Comparison of ENCODE assay signal across 37 cellular contexts in genomic region chr2:42486145-42486906, GRCh38. TPM values are rescaled to one million over a fixed set of nuclear protein-coding genes. Genes with fewer than 3 reads are reported as not detected.
"Had no signal": no experiment of that assay in that cellular context is flagged by ENCODE, and none has a peak within 500 bp of the region (broad histone marks: within the 10 kb centered on the region; RNA-seq: fewer than 3 reads in every experiment).

No MANE protein-coding gene starts in this region.

- H3K4me2 ChIP-seq: KMS-11, SK-N-SH had no signal

- H3K36me3 Mint-ChIP-seq: activated CD8-positive, alpha-beta memory T cell treated with anti-CD3 and anti-CD28 coated beads, Interleukin-2, amount 10 ng/mL, durations not matched to agents 7 days and 5 days; activated naive CD8-positive, alpha-beta T cell treated with anti-CD3 and anti-CD28 coated beads for 36 hours had no signal

- H3K27ac Mint-ChIP-seq: activated CD4-positive, alpha-beta memory T cell treated with anti-CD3 and anti-CD28 coated beads, Interleukin-2, amount 10 ng/mL, durations not matched to agents 7 days and 5 days; activated CD8-positive, alpha-beta memory T cell treated with anti-CD3 and anti-CD28 coated beads, Interleukin-2, amount 10 ng/mL, durations not matched to agents 7 days and 5 days; activated naive CD8-positive, alpha-beta T cell treated with anti-CD3 and anti-CD28 coated beads for 36 hours; activated T-helper 17 cell treated with anti-CD3 and anti-CD28 coated beads, Interleukin-2, amount 50 U/mL, for 72 hours; T-helper 1 cell treated with Interleukin-12 subunit alpha and Interleukin-12 subunit beta and Interleukin-4 antibody, amounts not matched to agents 30 μg/mL and 1 μg/mL, for 36 hours; T-helper 2 cell treated with Interferon-gamma antibody and Interleukin-4, amounts not matched to agents 5 μg/mL and 100 μg/mL, for 36 hours had no signal

- H3K4me3 Mint-ChIP-seq: activated CD4-positive, alpha-beta memory T cell treated with anti-CD3 and anti-CD28 coated beads, Interleukin-2, amount 10 ng/mL, durations not matched to agents 7 days and 5 days; activated CD8-positive, alpha-beta memory T cell treated with anti-CD3 and anti-CD28 coated beads, Interleukin-2, amount 10 ng/mL, durations not matched to agents 7 days and 5 days; activated naive CD8-positive, alpha-beta T cell treated with anti-CD3 and anti-CD28 coated beads for 36 hours; activated T-helper 17 cell treated with anti-CD3 and anti-CD28 coated beads, Interleukin-2, amount 50 U/mL, for 72 hours; T-helper 1 cell treated with Interleukin-12 subunit alpha and Interleukin-12 subunit beta and Interleukin-4 antibody, amounts not matched to agents 30 μg/mL and 1 μg/mL, for 36 hours; T-helper 2 cell treated with Interferon-gamma antibody and Interleukin-4, amounts not matched to agents 5 μg/mL and 100 μg/mL, for 36 hours had no signal

- DNase-seq: activated CD4-positive, alpha-beta memory T cell treated with anti-CD3 and anti-CD28 coated beads, Interleukin-2, amount 10 ng/mL, durations not matched to agents 7 days and 5 days; activated CD4-positive, alpha-beta T cell treated with anti-CD3 and anti-CD28 coated beads for 1 hour; activated CD4-positive, alpha-beta T cell treated with anti-CD3 and anti-CD28 coated beads for 48 hours; activated CD4-positive, CD25-positive, alpha-beta regulatory T cell; activated CD8-positive, alpha-beta memory T cell treated with anti-CD3 and anti-CD28 coated beads for 24 hours; activated CD8-positive, alpha-beta memory T cell treated with anti-CD3 and anti-CD28 coated beads, Interleukin-2, amount 10 ng/mL, durations not matched to agents 7 days and 5 days; activated CD8-positive, alpha-beta memory T cell treated with anti-CD3 and anti-CD28 coated beads, Interleukin-2, amount 50 U/mL, for 48 hours; activated effector memory CD4-positive, alpha-beta T cell treated with anti-CD3 and anti-CD28 coated beads, Interleukin-2, amount 50 U/mL, for 16 hours; activated naive CD4-positive, alpha-beta T cell; activated naive CD4-positive, alpha-beta T cell treated with anti-CD3 and anti-CD28 coated beads, Interleukin-2, amount 50 U/mL, for 16 hours; activated naive CD8-positive, alpha-beta T cell treated with anti-CD3 and anti-CD28 coated beads for 36 hours; activated T-cell treated with anti-CD3 and anti-CD28 coated beads, Interleukin-2, amount 50 U/mL, for 48 hours; amniotic stem cell; aorta; brain microvascular endothelial cell; central memory CD4-positive, alpha-beta T cell; MM.1S; MV-4-11; NCI-H1092; NCI-H1694 treated with DMSO at 0.1 percent for 48 hours; NCI-H2029; NCI-H510A; NCI-H526; NCI-H774; PC-3; Peyer's patch; RPMI8226; SHP77 treated with DMSO at 0.1 percent for 48 hours; SK-N-SH had no signal

- H3K4me3 ChIP-seq: Peyer's patch, SJSA1 had no signal

- H3K9me3 ChIP-seq: Peyer's patch, SJSA1, SK-N-SH had no signal

- H3K27me3 Mint-ChIP-seq: activated naive CD8-positive, alpha-beta T cell treated with anti-CD3 and anti-CD28 coated beads for 36 hours had no signal

- H3K4me1 Mint-ChIP-seq: activated CD4-positive, alpha-beta memory T cell treated with anti-CD3 and anti-CD28 coated beads, Interleukin-2, amount 10 ng/mL, durations not matched to agents 7 days and 5 days; activated CD8-positive, alpha-beta memory T cell treated with anti-CD3 and anti-CD28 coated beads, Interleukin-2, amount 10 ng/mL, durations not matched to agents 7 days and 5 days; activated naive CD8-positive, alpha-beta T cell treated with anti-CD3 and anti-CD28 coated beads for 36 hours; activated T-helper 17 cell treated with anti-CD3 and anti-CD28 coated beads, Interleukin-2, amount 50 U/mL, for 72 hours had no signal

- H3K9ac ChIP-seq: KMS-11, SK-N-SH had no signal

- H3K36me3 ChIP-seq: brain microvascular endothelial cell, Peyer's patch, SJSA1 had no signal

- H3K4me1 ChIP-seq: Peyer's patch had no signal

- H3K27me3 ChIP-seq: brain microvascular endothelial cell, Peyer's patch, SJSA1 had no signal

- H3K27ac ChIP-seq: brain microvascular endothelial cell, KMS-11, Peyer's patch, SJSA1, VCaP had no signal

- FAIRE-seq: TTC549 had no signal

- H3K9me3 Mint-ChIP-seq: activated CD4-positive, alpha-beta memory T cell treated with anti-CD3 and anti-CD28 coated beads, Interleukin-2, amount 10 ng/mL, durations not matched to agents 7 days and 5 days; activated naive CD8-positive, alpha-beta T cell treated with anti-CD3 and anti-CD28 coated beads for 36 hours; activated T-helper 17 cell treated with anti-CD3 and anti-CD28 coated beads, Interleukin-2, amount 50 U/mL, for 72 hours; T-helper 1 cell treated with Interleukin-12 subunit alpha and Interleukin-12 subunit beta and Interleukin-4 antibody, amounts not matched to agents 30 μg/mL and 1 μg/mL, for 36 hours; T-helper 2 cell treated with Interferon-gamma antibody and Interleukin-4, amounts not matched to agents 5 μg/mL and 100 μg/mL, for 36 hours had no signal

RNA-seq across cellular contexts. Expression of gene KCNG3, which starts 7.5 kb away (rescaled TPM):
- total RNA-seq: activated CD4-positive, alpha-beta memory T cell treated with anti-CD3 and anti-CD28 coated beads, Interleukin-2, amount 10 ng/mL, durations not matched to agents 7 days and 5 days; activated CD8-positive, alpha-beta memory T cell treated with anti-CD3 and anti-CD28 coated beads, Interleukin-2, amount 10 ng/mL, durations not matched to agents 7 days and 5 days; activated T-helper 17 cell treated with anti-CD3 and anti-CD28 coated beads, Interleukin-2, amount 50 U/mL, for 72 hours; LHCN-M2 had no signal
- polyA plus RNA-seq: aorta had no signal
